Comparison of ENCODE assay signal across 8 cellular contexts in the genomic region with DNA sequence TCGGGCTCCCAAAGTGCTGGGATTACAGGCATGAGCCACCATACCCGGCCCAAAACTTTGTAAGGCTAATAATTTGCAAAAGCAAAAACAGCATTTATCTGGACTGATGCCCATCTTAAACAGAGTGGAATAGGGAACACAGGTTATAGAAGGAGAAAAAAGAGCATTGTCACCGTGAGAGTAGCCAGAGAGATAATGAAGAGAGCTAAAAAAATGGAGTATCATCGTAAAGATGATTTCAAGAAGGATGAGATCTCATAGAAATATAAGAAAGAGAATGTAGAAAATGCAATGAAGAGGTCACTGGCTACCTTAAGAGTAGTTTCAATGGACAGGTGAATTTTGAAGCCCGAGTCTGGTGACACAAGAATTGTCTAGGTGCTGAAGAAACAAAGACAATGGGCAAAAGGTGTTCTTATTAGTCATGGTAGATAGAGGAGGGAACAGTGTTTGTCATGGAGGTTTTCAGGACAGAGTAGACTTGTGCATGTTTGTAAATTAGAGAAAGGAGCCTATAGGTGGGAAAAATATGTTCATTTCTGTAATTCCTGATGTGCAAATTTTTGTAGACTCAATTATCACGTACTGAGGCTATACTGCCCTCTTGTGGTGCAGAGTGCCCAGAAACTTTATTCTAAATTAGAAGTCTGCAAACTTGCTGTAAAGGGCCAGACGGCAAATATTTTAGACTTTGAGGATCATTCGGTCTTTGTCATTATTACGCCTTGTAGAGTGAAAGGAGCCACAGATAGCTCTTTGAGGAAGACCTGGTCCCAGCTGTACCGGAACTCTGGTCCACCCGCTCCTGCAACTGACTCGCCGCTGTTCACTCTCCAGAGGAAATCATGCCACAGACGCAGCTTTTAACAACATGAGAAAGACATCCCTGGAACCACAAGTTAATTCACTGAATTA. TPM values are rescaled to one million over a fixed set of nuclear protein-coding genes. Genes with fewer than 3 reads are reported as not detected.
DNase-seq lines count a peak whose midpoint lies in the region; ATAC-seq and TF ChIP-seq lines count a peak whose summit lies in the region.

No MANE protein-coding gene starts in this region.

- H3K9ac ChIP-seq in KMS-11, result no peak overlapping the region

- H3K79me2 ChIP-seq in KMS-11 (ENCODE audit: insufficient read depth, low read depth), result no peaks in the 10 kb centered on the region

- no peaks in the 10 kb centered on the region for H3K36me3 ChIP-seq in KMS-11 (ENCODE audit: insufficient read depth)

- TF ChIP-seq CTCF in KMS-11 (conservative IDR thresholded peaks at IDR 0.05; ENCODE audit: low read depth, low read length), result peak; percentile 94

- DNase-seq in DMS153 treated with DMSO at 0.1 percent for 48 hours (lab: John Stamatoyannopoulos, UW; ENCODE audit: unreplicated experiment) (peak; percentile 73), SK-N-DZ (ENCODE audit: low spot score) (peak; percentile 35), glomerular visceral epithelial cell (ENCODE audit: extremely low spot score) (peak; percentile 65), skeletal muscle cell (ENCODE audit: low read depth) (peak; percentile 5)
- DNase-seq in activated gamma-delta T cell treated with anti-CD3 and anti-CD28 coated beads, Interleukin-2, amount 50 U/mL, for 16 hours (ENCODE audit: low read depth), result peak; percentile 47

- peak overlapping the region; percentile 25; the same call in 1 of the 2 replicates for H2AFZ ChIP-seq in KMS-11 (ENCODE audit: low read depth)

- no peaks in the 10 kb centered on the region for H4K20me1 ChIP-seq in KMS-11 (ENCODE audit: insufficient read depth)

- peaks cover 4% of the 10 kb centered on the region for H3K4me1 ChIP-seq in KMS-11 (ENCODE audit: low read depth, poor library complexity, severe bottlenecking)

- H3K4me3 ChIP-seq in KMS-11 (IDR thresholded peaks at IDR 0.05; ENCODE audit: insufficient read depth, low read depth, low read length) (no peak overlapping the region), skeletal muscle cell (ENCODE audit: low read depth, low read length) (no peak overlapping the region)

- ATAC-seq in HG03159 (IDR thresholded peaks at IDR 0.05; ENCODE audit: unreplicated experiment) (no peak), HG02678 (IDR thresholded peaks at IDR 0.05; ENCODE audit: unreplicated experiment) (no peak)

- no peaks in the 10 kb centered on the region for H3K27me3 ChIP-seq in KMS-11 (ENCODE audit: insufficient read depth, low read depth)

- no peak overlapping the region; the same call in 1 of the 2 replicates for H3K4me2 ChIP-seq in KMS-11

- no peak overlapping the region for H3K27ac ChIP-seq in KMS-11

RNA-seq across cellular contexts. Expression of a gene that starts 8.1 kb away (rescaled TPM):
- polyA plus RNA-seq in SK-N-DZ (2014; cell fraction: cytosol; rRNA removed), result 82.7 and 88.3 TPM in 2 replicates
- polyA plus RNA-seq in SK-N-DZ (2014; cell fraction: nucleus; rRNA removed), result 97.1 and 135 TPM in 2 replicates

RNA-seq across cellular contexts. Expression of a gene that starts 27.2 kb away (rescaled TPM):
- 0.83 and 0.97 TPM in 2 replicates for polyA plus RNA-seq in SK-N-DZ (2014; cell fraction: cytosol; rRNA removed)
- polyA plus RNA-seq in SK-N-DZ (2014; cell fraction: nucleus; rRNA removed), result 20.8 and 22.8 TPM in 2 replicates

RNA-seq across cellular contexts. Expression of a gene that starts 32.0 kb away (rescaled TPM):
- 22.5 and 28.9 TPM in 2 replicates for polyA plus RNA-seq in SK-N-DZ (2014; cell fraction: cytosol; rRNA removed)
- polyA plus RNA-seq in SK-N-DZ (2014; cell fraction: nucleus; rRNA removed), result 36.9 and 43.6 TPM in 2 replicates

RNA-seq across cellular contexts. Expression of a gene that starts 41.0 kb away (rescaled TPM):
- polyA plus RNA-seq in SK-N-DZ (2014; cell fraction: cytosol; rRNA removed), result 64.8 and 66.4 TPM in 2 replicates
- 34.2 and 46.6 TPM in 2 replicates for polyA plus RNA-seq in SK-N-DZ (2014; cell fraction: nucleus; rRNA removed)

Comparison
In these comparisons a context has a peak if more than half of its experiments do, and no peak if none do; other contexts are left out.
1. DNase-seq: peak in every context shown above with its lines; median percentile 73 in DMS153 treated with DMSO at 0.1 percent for 48 hours; 65 in glomerular visceral epithelial cell; 47 in activated gamma-delta T cell treated with anti-CD3 and anti-CD28 coated beads, Interleukin-2, amount 50 U/mL, for 16 hours; 35 in SK-N-DZ; 5 in skeletal muscle cell.